ENCODE assay signal across 36 cellular contexts in the genomic region with DNA sequence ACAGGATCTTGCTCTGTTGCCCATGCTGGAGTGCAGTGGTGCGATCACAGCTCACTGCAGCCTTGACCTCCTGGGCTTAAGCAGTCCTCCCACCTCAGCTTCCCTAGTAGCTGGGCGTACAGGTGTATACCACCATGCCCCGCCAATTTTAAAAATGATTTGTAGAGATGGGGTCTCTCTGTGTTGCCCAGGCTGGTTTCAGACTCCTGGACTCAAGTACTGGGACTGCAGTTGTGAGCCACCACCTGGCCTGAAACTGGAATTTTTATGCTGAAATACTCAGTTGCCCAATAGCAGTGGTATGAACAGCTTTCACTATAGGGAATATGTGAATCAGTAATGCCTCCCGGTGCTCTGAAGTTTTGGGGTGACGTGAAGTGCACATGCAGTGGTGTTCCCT. TPM values are rescaled to one million over a fixed set of nuclear protein-coding genes. Genes with fewer than 3 reads are reported as not detected.
DNase-seq lines count a peak whose midpoint lies in the region; TF ChIP-seq lines count a peak whose summit lies in the region.
"Had no signal": no experiment of that assay in that cellular context is flagged by ENCODE, and none has a peak within 500 bp of the region (broad histone marks: within the 10 kb centered on the region; RNA-seq: fewer than 3 reads in every experiment).

No MANE protein-coding gene starts in this region.

- no peak overlapping the region for H3K4me3 ChIP-seq in breast epithelium
- H3K4me3 ChIP-seq in brain microvascular endothelial cell (ENCODE audit: low read depth, low read length), result no peak overlapping the region
- H3K4me3 ChIP-seq in prostate gland, result no peak overlapping the region
- H3K4me3 ChIP-seq: colonic mucosa, heart right ventricle, K562, lower lobe of right lung, mucosa of descending colon, PC-9, suprapubic skin, upper lobe of right lung had no signal

- in situ Hi-C loops in brain microvascular endothelial cell (cut with HindIII; ENCODE audit: low pct_ligation_motif_present, low sequenced_read_pairs), result no loop called here

- no peaks in the 10 kb centered on the region for H3K27me3 Mint-ChIP-seq in MCF 10A (ENCODE audit: insufficient read depth, unreplicated experiment)
- H3K27me3 Mint-ChIP-seq: activated CD4-positive, alpha-beta T cell treated with anti-CD3 and anti-CD28 coated beads for 36 hours; activated CD8-positive, alpha-beta T cell treated with anti-CD3 and anti-CD28 coated beads for 36 hours; CD4-positive, alpha-beta memory T cell had no signal

- H3K9me3 Mint-ChIP-seq in MCF 10A (ENCODE audit: unreplicated experiment), result no peaks in the 10 kb centered on the region
- H3K9me3 Mint-ChIP-seq: activated CD8-positive, alpha-beta T cell treated with anti-CD3 and anti-CD28 coated beads for 36 hours; activated naive CD4-positive, alpha-beta T cell treated with anti-CD3 and anti-CD28 coated beads for 36 hours; activated T-helper 1 cell treated with anti-CD3 and anti-CD28 coated beads, Interleukin-12 subunit alpha, Interleukin-12 subunit beta, Interleukin-2, Interleukin-4 antibody, amounts not matched to agents 30 ng/mL and 10 ng/mL and 1 ng/mL, durations not matched to agents 14 hours and 24 hours and 36 hours; CD4-positive, alpha-beta memory T cell; natural killer cell had no signal

- no peak overlapping the region for H3K27ac ChIP-seq in breast epithelium
- no peak overlapping the region for H3K27ac ChIP-seq in brain microvascular endothelial cell
- H3K27ac ChIP-seq in prostate gland, result no peak overlapping the region
- no peak overlapping the region for H3K27ac ChIP-seq in RWPE1
- H3K27ac ChIP-seq: colonic mucosa, epithelial cell of prostate, heart right ventricle, lower lobe of right lung, PC-9, suprapubic skin, upper lobe of right lung had no signal

- TF ChIP-seq POLR2A in breast epithelium (IDR thresholded peaks at IDR 0.05) (no peak), prostate gland (IDR thresholded peaks at IDR 0.05) (no peak)

- no peak overlapping the region for H3K27ac Mint-ChIP-seq in MCF 10A (ENCODE audit: low read depth, unreplicated experiment)
- H3K27ac Mint-ChIP-seq: activated CD8-positive, alpha-beta T cell treated with anti-CD3 and anti-CD28 coated beads for 36 hours; activated naive CD4-positive, alpha-beta T cell treated with anti-CD3 and anti-CD28 coated beads for 36 hours; activated T-helper 1 cell treated with anti-CD3 and anti-CD28 coated beads, Interleukin-12 subunit alpha, Interleukin-12 subunit beta, Interleukin-2, Interleukin-4 antibody, amounts not matched to agents 30 ng/mL and 10 ng/mL and 1 ng/mL, durations not matched to agents 14 hours and 24 hours and 36 hours had no signal

- POLR2A ChIA-PET in MCF 10A (lab: Yijun Ruan, JAX), result interaction anchor here (0.5 to 1.3 kb wide), 3 partner anchors 9 to 33 kb away, joined by 4 to 7 read pairs (median 4); no protein-coding TSS in a partner anchor
- POLR2A ChIA-PET in RWPE1 (lab: Yijun Ruan, JAX; ENCODE audit: low non-redundant PET), result no interaction called here

- H3K36me3 ChIP-seq in breast epithelium, result no peaks in the 10 kb centered on the region
- H3K36me3 ChIP-seq in brain microvascular endothelial cell (replicated peaks), result no peaks in the 10 kb centered on the region
- no peaks in the 10 kb centered on the region for H3K36me3 ChIP-seq in prostate gland
- H3K36me3 ChIP-seq: colonic mucosa, suprapubic skin had no signal

- H3K36me3 Mint-ChIP-seq in MCF 10A (ENCODE audit: insufficient read depth, unreplicated experiment), result peaks cover 31% of the 10 kb centered on the region
- H3K36me3 Mint-ChIP-seq: natural killer cell had no signal

- intact Hi-C loops in MCF 10A (cut with micrococcal nuclease), result no loop called here
- intact Hi-C loops in breast epithelium (cut with DNase I; ENCODE audit: low total_unique reads), result loop anchor here (5.0 kb wide), 1 partner anchor 922 kb away; no protein-coding TSS in a partner anchor
- intact Hi-C loops in prostate gland (cut with DNase I), result no loop called here

- BruUV-seq in MCF 10A (replicated peaks; lab: Mats Ljungman, UMichigan), result no TSS peak

- DNase-seq in MCF 10A (ENCODE audit: unreplicated experiment) (peak; percentile 45), breast epithelium (ENCODE audit: low spot score in 2 of 2) (no peak), brain microvascular endothelial cell (no peak), iris pigment epithelial cell (ENCODE audit: low read depth) (peak; percentile 78), prostate gland (ENCODE audit: low spot score) (no peak), RWPE1 (ENCODE audit: low spot score) (no peak), NCI-H1436 (lab: John Stamatoyannopoulos, UW) (no peak), kidney glomerular epithelial cell (lab: John Stamatoyannopoulos, UW) (no peak)
- DNase-seq: 8988T; activated CD4-positive, alpha-beta T cell treated with anti-CD3 and anti-CD28 coated beads for 36 hours; activated CD8-positive, alpha-beta memory T cell treated with anti-CD3 and anti-CD28 coated beads, Interleukin-2, amount 50 U/mL, for 48 hours; activated CD8-positive, alpha-beta T cell treated with anti-CD3 and anti-CD28 coated beads for 36 hours; activated naive CD4-positive, alpha-beta T cell treated with anti-CD3 and anti-CD28 coated beads for 36 hours; amniotic stem cell; CD4-positive, alpha-beta memory T cell; colonic mucosa; effector CD8-positive, alpha-beta T cell; foreskin melanocyte; heart right ventricle; kidney; lower lobe of right lung; mucosa of descending colon; natural killer cell; NCI-H2029; NCI-H524 treated with DMSO at 0.1 percent for 48 hours; NK-92 treated with Interleukin-12 subunit alpha and Interleukin-12 subunit beta, amount 100 ng/mL, for 24 hours; PC-9; retina; SHP77 treated with DMSO at 0.1 percent for 48 hours; small intestine; stimulated activated naive CD4-positive, alpha-beta T cell treated with Interleukin-2 at 50 U/mL for 16 hours; upper lobe of right lung had no signal

- H3K27me3 ChIP-seq in breast epithelium, result no peaks in the 10 kb centered on the region
- H3K27me3 ChIP-seq in brain microvascular endothelial cell (replicated peaks), result no peaks in the 10 kb centered on the region
- H3K27me3 ChIP-seq in prostate gland (replicated peaks; ENCODE audit: insufficient read depth), result no peaks in the 10 kb centered on the region
- H3K27me3 ChIP-seq: colonic mucosa, heart right ventricle, suprapubic skin, upper lobe of right lung had no signal

- WGBS in prostate gland, result 96% methylated on average over 5 of the region's 5 CpGs

- peaks cover 28% of the 10 kb centered on the region for H3K4me1 Mint-ChIP-seq in MCF 10A (ENCODE audit: insufficient read depth, unreplicated experiment)

- CTCF ChIA-PET in MCF 10A (lab: Yijun Ruan, JAX), result interaction anchor here (0.7 kb wide), 1 partner anchor 33 kb away, joined by 3 read pairs; no protein-coding TSS in a partner anchor
- CTCF ChIA-PET in RWPE1 (lab: Yijun Ruan, JAX), result interaction anchor here (1.0 kb wide), 1 partner anchor 10 kb away, joined by 3 read pairs; no protein-coding TSS in a partner anchor

- H3K9me3 ChIP-seq in breast epithelium (no peaks in the 10 kb centered on the region), prostate gland (no peaks in the 10 kb centered on the region)
- H3K9me3 ChIP-seq: colonic mucosa, heart right ventricle, lower lobe of right lung, mucosa of descending colon, suprapubic skin, upper lobe of right lung had no signal

- no peak overlapping the region for H3K4me3 Mint-ChIP-seq in MCF 10A (ENCODE audit: unreplicated experiment)
- H3K4me3 Mint-ChIP-seq: activated CD4-positive, alpha-beta T cell treated with anti-CD3 and anti-CD28 coated beads for 36 hours; activated CD8-positive, alpha-beta T cell treated with anti-CD3 and anti-CD28 coated beads for 36 hours; activated naive CD4-positive, alpha-beta T cell treated with anti-CD3 and anti-CD28 coated beads for 36 hours; activated T-helper 1 cell treated with anti-CD3 and anti-CD28 coated beads, Interleukin-12 subunit alpha, Interleukin-12 subunit beta, Interleukin-2, Interleukin-4 antibody, amounts not matched to agents 30 ng/mL and 10 ng/mL and 1 ng/mL, durations not matched to agents 14 hours and 24 hours and 36 hours; CD4-positive, alpha-beta memory T cell; natural killer cell had no signal

- no peak for TF ChIP-seq CTCF in MCF 10A (IDR thresholded peaks at IDR 0.05; ENCODE audit: unreplicated experiment)
- no peak for TF ChIP-seq CTCF in breast epithelium (IDR thresholded peaks at IDR 0.05)
- peak; percentile 5 for TF ChIP-seq CTCF in brain microvascular endothelial cell (IDR thresholded peaks at IDR 0.05; ENCODE audit: low read depth, low read length, missing control alignments)
- no peak for TF ChIP-seq CTCF in prostate gland (IDR thresholded peaks at IDR 0.05)
- no peak for TF ChIP-seq CTCF in RWPE1 (conservative IDR thresholded peaks at IDR 0.05; ENCODE audit: low read depth)

- peaks cover 0 to 3% of the 10 kb centered on the region in 2 donors for H3K4me1 ChIP-seq in breast epithelium
- H3K4me1 ChIP-seq in prostate gland (replicated peaks), result no peaks in the 10 kb centered on the region
- H3K4me1 ChIP-seq: colonic mucosa had no signal

RNA-seq across cellular contexts. Expression of gene ZRANB1, which starts 7.6 kb away (rescaled TPM):
- total RNA-seq in MCF 10A (2022) (17.8 and 23.2 TPM in 2 replicates), breast epithelium (10 to 100 TPM; 32.4 to 37.4 (median 35.1) TPM), prostate gland (10 to 100 TPM; 17.9 to 28.7 TPM)

Comparison
In these comparisons a context has a peak if more than half of its experiments do, and no peak if none do; other contexts are left out.
1. DNase-seq: peak in MCF 10A (single experiment) and iris pigment epithelial cell (single experiment); none in breast epithelium (0 of 2), brain microvascular endothelial cell (single experiment), prostate gland (single experiment), RWPE1 (single experiment), NCI-H1436 (single experiment) and kidney glomerular epithelial cell (single experiment).